In genomic region chr2:119015849-119016248, GRCh38 we compare ENCODE assay signal across 18 cellular contexts.
"Had no signal": no experiment of that assay in that cellular context is flagged by ENCODE, and none has a peak within 500 bp of the region (broad histone marks: within the 10 kb centered on the region; RNA-seq: fewer than 3 reads in every experiment).

No MANE protein-coding gene starts in this region.

- H3K36me3 ChIP-seq: gastrocnemius medialis, left ventricle myocardium inferior, sigmoid colon, thoracic aorta, WERI-Rb-1 had no signal

- H3K27ac ChIP-seq: gastrocnemius medialis, left ventricle myocardium inferior, sigmoid colon, thoracic aorta, WERI-Rb-1 had no signal

- H3K4me3 ChIP-seq: gastrocnemius medialis, left ventricle myocardium inferior, sigmoid colon, thoracic aorta had no signal

- DNase-seq: activated CD4-positive, alpha-beta memory T cell treated with anti-CD3 and anti-CD28 coated beads for 36 hours; activated CD4-positive, alpha-beta T cell treated with anti-CD3 and anti-CD28 coated beads for 36 hours; activated T-cell treated with anti-CD3 and anti-CD28 coated beads for 4 hours; cerebellar nuclear complex; cortex of kidney; effector CD4-positive, alpha-beta T cell; gastrocnemius medialis; left ventricle myocardium inferior; mammary epithelial cell; midbrain; nephron progenitor cell; nucleus accumbens; posterior cingulate gyrus; sigmoid colon; stimulated activated CD4-positive, alpha-beta T cell treated with anti-CD3 and anti-CD28 coated beads, Interleukin-4, amount 100 ng/mL, for 24 hours; WERI-Rb-1 had no signal

- H3K4me1 ChIP-seq: left ventricle myocardium inferior had no signal

- ATAC-seq: activated CD4-positive, alpha-beta T cell treated with anti-CD3 and anti-CD28 coated beads for 36 hours; gastrocnemius medialis; stimulated activated effector memory CD8-positive, alpha-beta T cell treated with anti-CD3 and anti-CD28 coated beads, Interleukin-12 subunit alpha, Interleukin-12 subunit beta, amount 100 ng/mL, for 72 hours had no signal

- H3K9me3 ChIP-seq: gastrocnemius medialis, left ventricle myocardium inferior, sigmoid colon, thoracic aorta had no signal
